Comparison of ENCODE assay signal across 24 cellular contexts in genomic region chr13:109730832-109731335, GRCh38.
"Had no signal": no experiment of that assay in that cellular context is flagged by ENCODE, and none has a peak within 500 bp of the region (broad histone marks: within the 10 kb centered on the region; RNA-seq: fewer than 3 reads in every experiment).

No MANE protein-coding gene starts in this region.

- H3K4me3 Mint-ChIP-seq: endodermal cell, neural crest cell, type B pancreatic cell had no signal

- H3K27ac Mint-ChIP-seq: activated naive CD8-positive, alpha-beta T cell; activated T-cell treated with anti-CD3 and anti-CD28 coated beads, Interleukin-2, amount 50 U/mL, for 24 hours; activated T-helper 2 cell treated with anti-CD3 and anti-CD28 coated beads, Interferon-gamma antibody, Interleukin-2, Interleukin-4, amounts not matched to agents 10 μg/mL and 5 μg/mL and 100 μg/mL, durations not matched to agents 14 hours and 24 hours and 36 hours; endodermal cell; progenitor cell of endocrine pancreas; type B pancreatic cell had no signal

- DNase-seq: activated CD4-positive, alpha-beta T cell treated with anti-CD3 and anti-CD28 coated beads, Interleukin-2, amount 50 U/mL, for 4 hours; activated CD8-positive, alpha-beta memory T cell treated with anti-CD3 and anti-CD28 coated beads for 24 hours; activated CD8-positive, alpha-beta memory T cell treated with anti-CD3 and anti-CD28 coated beads, Interleukin-2, amount 50 U/mL, for 4 hours; activated naive CD4-positive, alpha-beta T cell; activated T-cell treated with anti-CD3 and anti-CD28 coated beads, Interleukin-2, amount 50 U/mL, for 24 hours; adrenal gland; colonic mucosa; esophagus squamous epithelium; glutamatergic neuron; hippocampal formation; kidney glomerular epithelial cell; left ventricle myocardium inferior; naive thymus-derived CD4-positive, alpha-beta T cell; retina; sigmoid colon; stimulated activated CD4-positive, alpha-beta T cell treated with anti-CD3 and anti-CD28 coated beads, Interleukin-2, amount 100 ng/mL, for 48 hours; stimulated activated naive CD4-positive, alpha-beta T cell had no signal

- ATAC-seq: naive thymus-derived CD4-positive, alpha-beta T cell had no signal

- H3K27ac ChIP-seq: adrenal gland, colonic mucosa, esophagus squamous epithelium, left ventricle myocardium inferior, sigmoid colon, thoracic aorta had no signal

- H3K27me3 ChIP-seq: adrenal gland, colonic mucosa, sigmoid colon had no signal

- H3K4me3 ChIP-seq: adrenal gland, colonic mucosa, esophagus squamous epithelium, left ventricle myocardium inferior, sigmoid colon, thoracic aorta had no signal

- H3K36me3 ChIP-seq: adrenal gland, colonic mucosa, esophagus squamous epithelium, left ventricle myocardium inferior, sigmoid colon, thoracic aorta had no signal

- H3K9me3 ChIP-seq: adrenal gland, colonic mucosa, esophagus squamous epithelium, left ventricle myocardium inferior, sigmoid colon, thoracic aorta had no signal

- H3K4me1 ChIP-seq: colonic mucosa, esophagus squamous epithelium, left ventricle myocardium inferior had no signal

- H3K36me3 Mint-ChIP-seq: activated naive CD8-positive, alpha-beta T cell; type B pancreatic cell had no signal

- H3K9me3 Mint-ChIP-seq: activated T-cell treated with anti-CD3 and anti-CD28 coated beads, Interleukin-2, amount 50 U/mL, for 24 hours; activated T-helper 2 cell treated with anti-CD3 and anti-CD28 coated beads, Interferon-gamma antibody, Interleukin-2, Interleukin-4, amounts not matched to agents 10 μg/mL and 5 μg/mL and 100 μg/mL, durations not matched to agents 14 hours and 24 hours and 36 hours; neural crest cell had no signal
